ENCODE assay signal across 1 cellular context in the genomic region with DNA sequence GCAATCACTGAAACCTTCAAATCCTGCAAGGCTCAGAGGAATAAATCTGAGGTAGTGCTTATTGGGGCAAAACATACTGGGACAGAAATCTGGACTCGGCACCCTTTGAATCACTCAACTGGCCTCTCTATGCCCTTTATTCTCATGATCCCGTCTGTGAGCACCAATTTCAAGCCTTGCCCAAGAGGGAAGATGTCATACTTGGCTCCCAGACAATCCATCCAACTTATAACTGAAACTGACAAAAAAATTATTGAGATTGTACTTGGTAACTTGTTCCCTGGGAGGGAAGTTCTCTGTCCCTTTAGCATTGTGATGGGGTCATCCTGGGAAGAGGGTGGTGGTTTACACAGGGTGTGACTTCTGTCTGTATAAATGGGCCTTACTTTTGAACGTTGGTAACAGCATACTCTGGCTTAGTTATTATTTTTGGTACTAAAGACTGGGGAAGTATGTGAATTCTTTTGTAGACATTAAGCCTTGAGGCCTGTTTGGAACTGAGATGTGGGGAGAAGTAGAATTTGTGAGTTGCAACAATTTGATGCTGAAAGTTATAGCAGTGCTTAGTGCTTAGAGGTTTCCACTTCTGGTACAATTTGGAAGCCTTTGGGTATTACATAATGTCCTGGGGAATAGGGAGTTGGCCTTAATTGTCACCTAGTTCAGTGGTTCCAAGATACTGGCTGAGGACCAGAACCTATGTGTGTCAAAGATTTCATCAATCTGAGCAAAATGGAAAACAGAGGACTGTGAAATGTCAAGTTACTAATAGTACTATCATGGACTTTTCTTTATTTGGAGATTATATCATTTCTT.
TF ChIP-seq lines count a peak whose summit lies in the region.

No MANE protein-coding gene starts in this region.

TF ChIP-seq in HEK293T, 16 proteins besides CTCF, POLR2A, EP300 and RAD21 (continued from another document):
- TF ChIP-seq HDGF (IDR thresholded peaks at IDR 0.05; ENCODE audit: borderline replicate concordance) (no peak), SP1 (IDR thresholded peaks at IDR 0.05) (no peak), CTBP1 (IDR thresholded peaks at IDR 0.05; ENCODE audit: borderline replicate concordance) (no peak)
TF ChIP-seq in HEK293T: peak in this region for 0.
